ENCODE assay signal across 18 cellular contexts in the genomic region with DNA sequence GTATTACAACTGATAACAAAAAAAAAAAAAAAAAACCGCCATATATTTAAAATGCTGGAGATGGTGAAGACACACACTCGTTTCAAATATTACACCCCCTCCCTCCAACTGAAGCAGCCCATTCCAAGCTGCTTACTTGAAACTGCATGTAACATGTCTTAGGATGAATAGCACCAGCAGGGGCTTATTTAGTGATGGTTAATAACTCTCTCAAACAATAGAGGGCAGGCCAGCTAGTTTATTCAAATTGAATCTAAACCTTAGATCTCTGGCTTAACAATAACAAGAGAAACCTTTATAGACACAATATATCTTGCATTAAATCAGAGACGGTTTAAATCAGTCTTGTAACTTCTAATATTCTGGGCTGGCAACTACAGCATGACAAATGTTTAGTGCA. TPM values are rescaled to one million over a fixed set of nuclear protein-coding genes. Genes with fewer than 3 reads are reported as not detected.
A peak's percentile ranks its signal among the peaks of the same experiment; 100 is the strongest.
DNase-seq lines count a peak whose midpoint lies in the region; ATAC-seq, FAIRE-seq and TF ChIP-seq lines count a peak whose summit lies in the region.
"Had no signal": no experiment of that assay in that cellular context is flagged by ENCODE, and none has a peak within 500 bp of the region (broad histone marks: within the 10 kb centered on the region; RNA-seq: fewer than 3 reads in every experiment).

No MANE protein-coding gene starts in this region.

- no peak for FAIRE-seq in K562 (lab: Jason Lieb, UNC)
- FAIRE-seq: GM18507, TTC549 had no signal

- CTCF ChIA-PET in K562 (lab: Yijun Ruan, JAX; ENCODE audit: low intra/inter-chr PET ratio) = interaction anchor here (0.7 kb wide), 1 partner anchor 603 kb away, joined by 3 read pairs; no protein-coding TSS in a partner anchor

- H3K9me3 ChIP-seq in MM.1S (replicated peaks; ENCODE audit: insufficient read depth, low read length) (no peaks in the 10 kb centered on the region), K562 (replicated peaks; ENCODE audit: control insufficient read depth, insufficient read depth, low read depth, low read length) (no peaks in the 10 kb centered on the region), esophagus muscularis mucosa (no peaks in the 10 kb centered on the region)
- H3K9me3 ChIP-seq: suprapubic skin had no signal

- in situ Hi-C loops in K562 (cut with MboI) = no loop called here

- peaks cover 3 to 53% (median 4%) of the 10 kb centered on the region in 3 donors for H3K36me3 Mint-ChIP-seq in naive thymus-derived CD8-positive, alpha-beta T cell

- no peak overlapping the region for H3K4me3 Mint-ChIP-seq in naive thymus-derived CD8-positive, alpha-beta T cell
- H3K4me3 Mint-ChIP-seq: natural killer cell treated with Interleukin-12 subunit alpha and Interleukin-12 subunit beta and Interleukin-15 and Interleukin-18, amount 100 ng/mL, for 72 hours had no signal

- no peaks in the 10 kb centered on the region for H3F3A ChIP-seq in MM.1S (ENCODE audit: insufficient read depth, low read length)

- no TSS peak for BruUV-seq in K562 (replicated peaks; lab: Mats Ljungman, UMichigan)

- H3K9ac ChIP-seq in MM.1S (ENCODE audit: low read length) = no peak overlapping the region
- H3K9ac ChIP-seq in K562 (ENCODE audit: insufficient read depth in 1 of 2, low read depth in 2 of 2, low read length in 2 of 2) = no peak overlapping the region

- H3K36me3 ChIP-seq in MM.1S (replicated peaks; ENCODE audit: insufficient read depth, low read length) (peaks cover 8% of the 10 kb centered on the region), K562 (ENCODE audit: control insufficient read depth, insufficient read depth, low read length) (peaks cover 46% of the 10 kb centered on the region), esophagus muscularis mucosa (peaks cover 25 to 58% (median 44%) of the 10 kb centered on the region in 4 donors)

- no peaks in the 10 kb centered on the region for H3K9me3 Mint-ChIP-seq in naive thymus-derived CD8-positive, alpha-beta T cell
- H3K9me3 Mint-ChIP-seq: natural killer cell treated with Interleukin-12 subunit alpha and Interleukin-12 subunit beta and Interleukin-15 and Interleukin-18, amount 100 ng/mL, for 72 hours had no signal

- H3K79me2 ChIP-seq in MM.1S (ENCODE audit: low read length) = peaks cover 24% of the 10 kb centered on the region
- no peaks in the 10 kb centered on the region for H3K79me2 ChIP-seq in K562 (ENCODE audit: control insufficient read depth, insufficient read depth, low read length)

- DNase-seq in NCI-H82 (lab: John Stamatoyannopoulos, UW) (peak; percentile 39), NCI-H82 treated with DMSO at 0.1 percent for 48 hours (lab: John Stamatoyannopoulos, UW; ENCODE audit: unreplicated experiment) (no peak), MM.1S (no peak), K562 (ENCODE audit: extremely low read depth in 1 of 4, low spot score in 3 of 4) (peak in 2 of 4 experiments; percentile 28 to 32), hypothalamus (lab: John Stamatoyannopoulos, UW) (no peak), esophagus muscularis mucosa (ENCODE audit: extremely low spot score) (no peak)
- no peak for DNase-seq in naive thymus-derived CD8-positive, alpha-beta T cell
- DNase-seq: activated CD4-positive, alpha-beta T cell treated with anti-CD3 and anti-CD28 coated beads, Interleukin-2, amount 50 U/mL, for 48 hours; amniotic stem cell; retina had no signal

- H2AFZ ChIP-seq in MM.1S (ENCODE audit: low read length) (no peak overlapping the region), K562 (ENCODE audit: low read depth, low read length) (no peak overlapping the region)

- peaks cover 3% of the 10 kb centered on the region for H3K9me1 ChIP-seq in K562 (ENCODE audit: control insufficient read depth, insufficient read depth, low read length)

- TF ChIP-seq EP300 in K562 (IDR thresholded peaks at IDR 0.05; ENCODE audit: low read length) = no peak
- TF ChIP-seq EP300 in esophagus muscularis mucosa (IDR thresholded peaks at IDR 0.05) = no peak

- H3K27ac ChIP-seq in MM.1S (ENCODE audit: low read length) (no peak overlapping the region), K562 (ENCODE audit: extremely low read depth, low read depth, low read length) (no peak overlapping the region), esophagus muscularis mucosa (replicated peaks in 1 of 4) (no peak overlapping the region)
- H3K27ac ChIP-seq: SK-N-MC, suprapubic skin had no signal

- no peak for TF ChIP-seq POLR2A in K562 (conservative IDR thresholded peaks at IDR 0.05)
- TF ChIP-seq POLR2A in esophagus muscularis mucosa (IDR thresholded peaks at IDR 0.05; ENCODE audit: low read depth) = no peak

- ATAC-seq in K562 = peak; percentile 67
- peak; percentile 48 to 71 for ATAC-seq in naive thymus-derived CD8-positive, alpha-beta T cell
- ATAC-seq in GM18909 (IDR thresholded peaks at IDR 0.05; ENCODE audit: poor library complexity, unreplicated experiment) = no peak
- ATAC-seq: natural killer cell treated with Interleukin-12 subunit alpha and Interleukin-12 subunit beta and Interleukin-15 and Interleukin-18, amount 100 ng/mL, for 72 hours had no signal

- no peaks in the 10 kb centered on the region for H3K27me3 Mint-ChIP-seq in naive thymus-derived CD8-positive, alpha-beta T cell
- H3K27me3 Mint-ChIP-seq: natural killer cell treated with Interleukin-12 subunit alpha and Interleukin-12 subunit beta and Interleukin-15 and Interleukin-18, amount 100 ng/mL, for 72 hours had no signal

- no peak for TF ChIP-seq RAD21 in K562 (CRISPR knock-in tag; conservative IDR thresholded peaks at IDR 0.05 in 1 of 2, IDR thresholded peaks at IDR 0.05 in 1 of 2)

- WGBS in K562 (ENCODE audit: insufficient coverage, low coverage, missing lambda C conversion rate) = 27% methylated on average over 2 of the region's 3 CpGs
- 66% methylated on average over 3 of the region's 3 CpGs for WGBS in esophagus muscularis mucosa

- H4K20me1 ChIP-seq in MM.1S (ENCODE audit: insufficient read depth, low read length) (no peaks in the 10 kb centered on the region), K562 (replicated peaks; ENCODE audit: control insufficient read depth, insufficient read depth, low read length) (0 out of 2 replicates have a peak, but pooled peaks cover 6% of the 10 kb centered on the region)

- H3K9me2 ChIP-seq in MM.1S (replicated peaks; ENCODE audit: insufficient read depth, low read length) = no peaks in the 10 kb centered on the region

- no peaks in the 10 kb centered on the region for H3K27me3 ChIP-seq in MM.1S (replicated peaks; ENCODE audit: insufficient read depth, low read length)
- H3K27me3 ChIP-seq in K562 (ENCODE audit: control insufficient read depth in 2 of 2, insufficient read depth in 2 of 2, low read length in 2 of 2) = no peaks in the 10 kb centered on the region
- H3K27me3 ChIP-seq in esophagus muscularis mucosa = no peaks in the 10 kb centered on the region
- H3K27me3 ChIP-seq: suprapubic skin had no signal

- H3K4me3 ChIP-seq in MM.1S (ENCODE audit: low read length) (no peak overlapping the region), K562 (no peak overlapping the region), esophagus muscularis mucosa (no peak overlapping the region)
- H3K4me3 ChIP-seq: SK-N-MC, suprapubic skin had no signal

- intact Hi-C loops in K562 (cut with micrococcal nuclease) = no loop called here
- intact Hi-C loops in esophagus muscularis mucosa (cut with DNase I) = loop anchor here (5.0 kb wide), 1 partner anchor 444 kb away; no protein-coding TSS in a partner anchor

- H3K27ac Mint-ChIP-seq in naive thymus-derived CD8-positive, alpha-beta T cell = peak overlapping the region in 3 of 10 donors; percentile 16 to 47 (median 47)

- H3K4me2 ChIP-seq in MM.1S (ENCODE audit: low read depth, low read length) (no peak overlapping the region), K562 (ENCODE audit: insufficient read depth, low read length) (no peak overlapping the region)

- peak; percentile 9; the same call in 1 of the 2 replicates for TF ChIP-seq CTCF in MM.1S (IDR thresholded peaks at IDR 0.05; ENCODE audit: low read length)
- peak in 2 of 3 experiments; percentile 37 to 58; a peak in 3 of 6 replicates for TF ChIP-seq CTCF in K562 (IDR thresholded peaks at IDR 0.05 in 2 of 3, conservative IDR thresholded peaks at IDR 0.05 in 1 of 3; ENCODE audit: insufficient read depth in 2 of 3, low read depth in 1 of 3, low read length in 3 of 3)
- TF ChIP-seq CTCF in esophagus muscularis mucosa (IDR thresholded peaks at IDR 0.05) = peak in 1 of 3 experiments; percentile 6

- H3K4me1 ChIP-seq in MM.1S (ENCODE audit: low read length) (no peaks in the 10 kb centered on the region; the same call in 1 of the 2 replicates), K562 (replicated peaks in 1 of 2; ENCODE audit: control insufficient read depth in 2 of 2, insufficient read depth in 2 of 2, low read length in 2 of 2) (peaks cover 0 to 8% of the 10 kb centered on the region in 2 experiments; a peak in 2 of 5 replicates), esophagus muscularis mucosa (peaks cover 16 to 32% (median 28%) of the 10 kb centered on the region in 4 donors)
- H3K4me1 ChIP-seq: suprapubic skin had no signal

- peaks cover 17 to 24% (median 18%) of the 10 kb centered on the region in 4 donors for H3K4me1 Mint-ChIP-seq in naive thymus-derived CD8-positive, alpha-beta T cell

- POLR2A ChIA-PET in K562 (lab: Yijun Ruan, JAX) = interaction anchor here (1.2 to 1.5 kb wide), 3 partner anchors 12 to 87 kb away, joined by 3 to 6 read pairs (median 3); no protein-coding TSS in a partner anchor
- POLR2A ChIA-PET in naive thymus-derived CD8-positive, alpha-beta T cell (lab: Charles Lee) = no interaction called here

RNA-seq across cellular contexts. Expression of gene JPH2, which starts 9.3 kb away (rescaled TPM):
- not detected in 2 replicates for total RNA-seq in K562 (2011; cell fraction: chromatin; rRNA removed; ENCODE audit: low replicate concordance)
- total RNA-seq in K562 (2011; cell fraction: nucleolus; rRNA removed) = not detected in 2 replicates
- total RNA-seq in K562 (2011; cell fraction: nucleoplasm; rRNA removed) = not detected in 2 replicates
- total RNA-seq in K562 (2014; rRNA removed) (not detected in 2 replicates), K562 (2014; rRNA removed; fragmentation: Illumina TruSeq; extraction: Trizol) (not detected in 2 replicates), K562 (2015; rRNA removed; fragmentation: Illumina TruSeq; extraction: Trizol) (not detected in 2 replicates), K562 (2021) (not detected in 2 replicates), esophagus muscularis mucosa (100 to 1,000 TPM; 187 to 441 (median 295) TPM)
- polyA plus RNA-seq in K562 (2011; rRNA removed) (not detected in 2 replicates), K562 (2014; fragmentation: Illumina TruSeq; extraction: Trizol) (not detected in 2 replicates), K562 (2014; fragmentation: Nextera tagmentation; extraction: Ambion mirVana) (not detected), K562 (2014; rRNA removed) (not detected in 2 replicates)
- polyA plus RNA-seq in K562 (2011; cell fraction: cytosol; rRNA removed) = not detected in 2 replicates
- not detected in 2 replicates for polyA plus RNA-seq in K562 (2011; cell fraction: nucleus; rRNA removed)
- polyA plus RNA-seq in K562 (2012) = not detected in 2 replicates
- not detected in 2 replicates for polyA minus RNA-seq in K562 (2011; rRNA and poly(A)+ RNA removed)
- polyA minus RNA-seq in K562 (2011; cell fraction: cytosol; rRNA and poly(A)+ RNA removed) = not detected in 2 replicates
- polyA minus RNA-seq in K562 (2011; cell fraction: nucleus; rRNA and poly(A)+ RNA removed) = not detected in 2 replicates
- total RNA-seq in naive thymus-derived CD8-positive, alpha-beta T cell = not detected
- polyA plus RNA-seq in naive thymus-derived CD8-positive, alpha-beta T cell = not detected
- total RNA-seq: activated T-helper 2 cell treated with anti-CD3 and anti-CD28 coated beads, Interferon-gamma antibody, Interleukin-2, Interleukin-4, amounts not matched to agents 10 μg/mL and 5 μg/mL and 100 μg/mL, durations not matched to agents 14 hours and 24 hours and 36 hours had no signal

RNA-seq across cellular contexts. Expression of gene OSER1, which starts 14.3 kb away (rescaled TPM):
- 9.4 and 15.8 TPM in 2 replicates for total RNA-seq in K562 (2011; cell fraction: chromatin; rRNA removed; ENCODE audit: low replicate concordance)
- total RNA-seq in K562 (2011; cell fraction: nucleolus; rRNA removed) = 8.2 and 10.0 TPM in 2 replicates
- total RNA-seq in K562 (2011; cell fraction: nucleoplasm; rRNA removed) = 10.0 and 13.6 TPM in 2 replicates
- 15.5 and 15.6 TPM in 2 replicates for total RNA-seq in K562 (2014; rRNA removed)
- total RNA-seq in K562 (2014; rRNA removed; fragmentation: Illumina TruSeq; extraction: Trizol) = 19.6 and 25.5 TPM in 2 replicates
- 19.4 and 19.9 TPM in 2 replicates for total RNA-seq in K562 (2015; rRNA removed; fragmentation: Illumina TruSeq; extraction: Trizol)
- 19.0 and 20.4 TPM in 2 replicates for total RNA-seq in K562 (2021)
- 37.3 and 43.9 TPM in 2 replicates for polyA plus RNA-seq in K562 (2011; rRNA removed)
- 17.5 and 28.9 TPM in 2 replicates for polyA plus RNA-seq in K562 (2011; cell fraction: cytosol; rRNA removed)
- 42.5 and 57.4 TPM in 2 replicates for polyA plus RNA-seq in K562 (2011; cell fraction: nucleus; rRNA removed)
- 17.6 and 20.4 TPM in 2 replicates for polyA plus RNA-seq in K562 (2012)
- 23.6 and 25.4 TPM in 2 replicates for polyA plus RNA-seq in K562 (2014; fragmentation: Illumina TruSeq; extraction: Trizol)
- polyA plus RNA-seq in K562 (2014; fragmentation: Nextera tagmentation; extraction: Ambion mirVana) = 10 to 100 TPM; 54.8 to 57.3 TPM
- 19.7 and 21.7 TPM in 2 replicates for polyA plus RNA-seq in K562 (2014; rRNA removed)
- 31.4 and 31.8 TPM in 2 replicates for polyA minus RNA-seq in K562 (2011; rRNA and poly(A)+ RNA removed)
- 10.0 and 12.0 TPM in 2 replicates for polyA minus RNA-seq in K562 (2011; cell fraction: cytosol; rRNA and poly(A)+ RNA removed)
- 4.7 and 8.0 TPM in 2 replicates for polyA minus RNA-seq in K562 (2011; cell fraction: nucleus; rRNA and poly(A)+ RNA removed)
- total RNA-seq in naive thymus-derived CD8-positive, alpha-beta T cell = 10 to 100 TPM; 46.4 to 47.3 TPM
- polyA plus RNA-seq in naive thymus-derived CD8-positive, alpha-beta T cell = 10 to 100 TPM; 27.7 to 38.8 (median 37.7) TPM
- 10 to 100 TPM; 45.2 to 94.4 (median 71.0) TPM for total RNA-seq in esophagus muscularis mucosa

RNA-seq across cellular contexts. Expression of gene GDAP1L1, which starts 50.8 kb away (rescaled TPM):
- not detected in 2 replicates for total RNA-seq in K562 (2011; cell fraction: chromatin; rRNA removed; ENCODE audit: low replicate concordance)
- not detected in 2 replicates for total RNA-seq in K562 (2011; cell fraction: nucleolus; rRNA removed)
- not detected in 2 replicates for total RNA-seq in K562 (2011; cell fraction: nucleoplasm; rRNA removed)
- total RNA-seq in K562 (2014; rRNA removed) (not detected in 2 replicates), K562 (2014; rRNA removed; fragmentation: Illumina TruSeq; extraction: Trizol) (not detected in 2 replicates), K562 (2015; rRNA removed; fragmentation: Illumina TruSeq; extraction: Trizol) (not detected in 2 replicates), K562 (2021) (0.31 and 0.34 TPM in 2 replicates), esophagus muscularis mucosa (under 1 TPM in 2 of 4 donors, not detected in 2; 0.23 to 0.83 TPM)
- polyA plus RNA-seq in K562 (2011; rRNA removed) (not detected in 2 replicates), K562 (2014; fragmentation: Illumina TruSeq; extraction: Trizol) (0.06 TPM in 1 of 2 replicates, not detected in the other), K562 (2014; fragmentation: Nextera tagmentation; extraction: Ambion mirVana) (under 1 TPM in 1 of 2 experiments, not detected in 1; 0.07 TPM), K562 (2014; rRNA removed) (0.40 and 0.53 TPM in 2 replicates)
- polyA plus RNA-seq in K562 (2011; cell fraction: cytosol; rRNA removed) = 0.27 TPM in 1 of 2 replicates, not detected in the other
- polyA plus RNA-seq in K562 (2011; cell fraction: nucleus; rRNA removed) = 0.27 TPM in 1 of 2 replicates, not detected in the other
- 5.5 TPM in 1 of 2 replicates, not detected in the other for polyA plus RNA-seq in K562 (2012)
- polyA minus RNA-seq in K562 (2011; rRNA and poly(A)+ RNA removed) = not detected in 2 replicates
- polyA minus RNA-seq in K562 (2011; cell fraction: cytosol; rRNA and poly(A)+ RNA removed) = not detected in 2 replicates
- polyA minus RNA-seq in K562 (2011; cell fraction: nucleus; rRNA and poly(A)+ RNA removed) = not detected in 2 replicates
- not detected for total RNA-seq in naive thymus-derived CD8-positive, alpha-beta T cell
- not detected for polyA plus RNA-seq in naive thymus-derived CD8-positive, alpha-beta T cell
- total RNA-seq: A172; activated T-helper 2 cell treated with anti-CD3 and anti-CD28 coated beads, Interferon-gamma antibody, Interleukin-2, Interleukin-4, amounts not matched to agents 10 μg/mL and 5 μg/mL and 100 μg/mL, durations not matched to agents 14 hours and 24 hours and 36 hours; natural killer cell treated with Interleukin-12 subunit alpha and Interleukin-12 subunit beta and Interleukin-15 and Interleukin-18, amount 100 ng/mL, for 72 hours; suprapubic skin had no signal

Comparison
In these comparisons a context has a peak if more than half of its experiments do, and no peak if none do; other contexts are left out.
1. RNA of gene JPH2, which starts 9.3 kb away (total RNA-seq): 187 to 441 TPM in esophagus muscularis mucosa; not detected in K562 and not detected in naive thymus-derived CD8-positive, alpha-beta T cell; every median in the first group is over 100 times any median in the second.